ENCODE assay signal across 1 cellular context in genomic region chr5:132067451-132067850, GRCh38.
TF ChIP-seq lines count a peak whose summit lies in the region.

No MANE protein-coding gene starts in this region.

TF ChIP-seq in HepG2, 621 proteins besides CTCF, POLR2A, EP300 and RAD21:
- TF ChIP-seq HNF4G (IDR thresholded peaks at IDR 0.05; ENCODE audit: borderline replicate concordance, low read depth, low read length) (no peak), HNF4G (CRISPR knock-in tag; IDR thresholded peaks at IDR 0.05; ENCODE audit: borderline replicate concordance, low read depth) (no peak), HDAC1 (CRISPR knock-in tag; IDR thresholded peaks at IDR 0.05) (no peak), CHCHD3 (CRISPR knock-in tag; IDR thresholded peaks at IDR 0.05) (no peak), NFYC (CRISPR knock-in tag; IDR thresholded peaks at IDR 0.05) (no peak), SOX5 (CRISPR knock-in tag; IDR thresholded peaks at IDR 0.05; ENCODE audit: borderline replicate concordance) (no peak), ZNF772 (CRISPR knock-in tag; IDR thresholded peaks at IDR 0.05) (no peak), NR0B2 (CRISPR knock-in tag; IDR thresholded peaks at IDR 0.05) (no peak), HOXA3 (CRISPR knock-in tag; IDR thresholded peaks at IDR 0.05) (no peak), ZNF605 (CRISPR knock-in tag; IDR thresholded peaks at IDR 0.05) (no peak), EEA1 (CRISPR knock-in tag; IDR thresholded peaks at IDR 0.05; ENCODE audit: borderline replicate concordance) (no peak), RBFOX2 (IDR thresholded peaks at IDR 0.05; ENCODE audit: low read depth, low read length) (no peak), PAWR (CRISPR knock-in tag; IDR thresholded peaks at IDR 0.05; ENCODE audit: borderline replicate concordance) (no peak)
TF ChIP-seq in HepG2: peak in this region for 0.
